Comparison of ENCODE assay signal across 1 cellular context in the genomic region with DNA sequence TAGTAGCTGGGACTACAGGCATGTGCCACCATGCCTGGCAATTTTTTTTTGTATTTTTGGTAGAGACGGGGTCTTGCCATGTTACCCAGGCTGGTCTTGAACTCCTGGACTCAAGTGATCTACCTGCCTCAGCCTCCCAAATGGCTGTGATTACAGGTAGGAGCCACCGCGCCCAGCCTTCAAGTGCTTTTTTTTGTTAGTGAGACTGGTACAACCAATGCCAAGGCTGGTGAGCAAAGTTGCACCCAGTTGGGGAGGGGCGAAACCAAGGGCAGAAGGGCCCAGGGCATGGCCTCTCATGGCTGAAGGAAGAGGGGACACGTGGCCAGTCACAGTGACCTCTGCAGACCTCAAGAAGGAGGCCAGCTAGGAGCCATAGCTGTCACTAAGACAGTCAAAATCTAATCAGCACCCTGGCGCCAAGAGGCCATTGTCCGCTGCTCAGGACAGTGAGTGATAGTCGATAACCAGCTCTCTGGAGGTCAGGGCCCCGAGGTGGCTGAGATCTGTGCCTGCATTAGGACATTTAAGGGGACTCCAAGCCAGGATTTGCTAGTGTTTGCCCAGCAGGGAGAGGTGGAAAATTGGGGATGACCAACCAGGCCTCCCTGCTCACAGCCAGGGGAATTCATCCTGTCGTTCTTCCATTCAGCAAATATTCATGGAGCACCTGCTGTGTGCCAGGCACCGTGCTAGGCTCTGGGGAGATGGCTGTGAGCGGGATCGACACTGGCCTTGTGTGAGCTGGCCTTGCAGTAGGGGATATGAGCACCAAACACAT.
TF ChIP-seq lines count a peak whose summit lies in the region.

No MANE protein-coding gene starts in this region.

TF ChIP-seq in GM23338, 12 proteins besides CTCF, POLR2A, EP300 and RAD21:
- TF ChIP-seq ZNF462 (CRISPR knock-in tag; IDR thresholded peaks at IDR 0.05) (no peak), POLR2AphosphoS5 (IDR thresholded peaks at IDR 0.05; ENCODE audit: low read depth) (no peak), EZH2phosphoT487 (IDR thresholded peaks at IDR 0.05; ENCODE audit: unreplicated experiment) (no peak), NANOG (IDR thresholded peaks at IDR 0.05; ENCODE audit: borderline replicate concordance) (no peak), EZH2 (IDR thresholded peaks at IDR 0.05; ENCODE audit: low read depth, unreplicated experiment) (no peak), ETS1 (IDR thresholded peaks at IDR 0.05) (no peak), STAT1 (IDR thresholded peaks at IDR 0.05; ENCODE audit: unreplicated experiment) (no peak), ZNF331 (CRISPR knock-in tag; IDR thresholded peaks at IDR 0.05; ENCODE audit: low read depth) (no peak), CREB1 (CRISPR knock-in tag; IDR thresholded peaks at IDR 0.05; ENCODE audit: low read depth) (no peak)
